In the genomic region with DNA sequence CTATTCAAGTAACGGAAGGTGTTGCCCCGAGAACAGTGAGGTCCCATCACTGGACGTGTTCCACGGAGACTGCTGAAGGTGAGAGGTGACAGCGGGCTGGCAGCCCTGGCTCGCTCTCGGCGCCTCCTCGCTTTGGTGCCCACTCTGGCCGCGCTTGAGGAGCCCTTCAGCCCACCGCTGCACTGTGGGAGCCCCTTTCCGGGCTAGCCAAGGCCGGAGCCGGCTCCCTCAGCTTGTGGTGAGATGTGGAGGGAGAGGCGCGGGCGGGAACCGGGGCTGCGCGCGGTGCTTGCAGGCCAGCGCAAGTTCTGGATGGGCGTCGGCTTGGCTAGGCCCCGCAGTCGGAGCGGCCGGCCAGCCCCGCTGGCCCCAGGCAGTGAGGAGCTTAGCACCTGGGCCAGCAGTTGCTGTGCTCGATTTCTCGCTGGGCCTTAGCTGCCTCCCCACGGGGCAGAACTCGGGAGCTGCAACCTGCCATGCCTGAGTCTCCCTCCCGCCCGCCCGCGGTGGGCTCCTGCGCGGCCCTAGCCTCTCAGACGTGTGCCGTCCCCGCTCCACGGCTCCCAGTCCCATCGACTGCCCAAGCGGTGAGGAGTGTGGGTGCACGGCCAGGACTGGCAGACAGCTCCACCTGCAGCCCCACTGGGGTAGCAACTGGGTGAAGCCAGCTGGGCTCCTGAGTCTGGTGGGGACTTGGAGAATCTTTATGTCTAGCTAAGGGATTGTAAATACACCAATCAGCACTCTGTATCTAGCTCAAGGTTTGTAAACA, we compare ENCODE assay signal across 2 cellular contexts.
TF ChIP-seq lines count a peak whose summit lies in the region.

No MANE protein-coding gene starts in this region.

TF ChIP-seq in HCT116, 20 proteins besides CTCF, POLR2A, EP300 and RAD21:
- TF ChIP-seq, protein P1, sequence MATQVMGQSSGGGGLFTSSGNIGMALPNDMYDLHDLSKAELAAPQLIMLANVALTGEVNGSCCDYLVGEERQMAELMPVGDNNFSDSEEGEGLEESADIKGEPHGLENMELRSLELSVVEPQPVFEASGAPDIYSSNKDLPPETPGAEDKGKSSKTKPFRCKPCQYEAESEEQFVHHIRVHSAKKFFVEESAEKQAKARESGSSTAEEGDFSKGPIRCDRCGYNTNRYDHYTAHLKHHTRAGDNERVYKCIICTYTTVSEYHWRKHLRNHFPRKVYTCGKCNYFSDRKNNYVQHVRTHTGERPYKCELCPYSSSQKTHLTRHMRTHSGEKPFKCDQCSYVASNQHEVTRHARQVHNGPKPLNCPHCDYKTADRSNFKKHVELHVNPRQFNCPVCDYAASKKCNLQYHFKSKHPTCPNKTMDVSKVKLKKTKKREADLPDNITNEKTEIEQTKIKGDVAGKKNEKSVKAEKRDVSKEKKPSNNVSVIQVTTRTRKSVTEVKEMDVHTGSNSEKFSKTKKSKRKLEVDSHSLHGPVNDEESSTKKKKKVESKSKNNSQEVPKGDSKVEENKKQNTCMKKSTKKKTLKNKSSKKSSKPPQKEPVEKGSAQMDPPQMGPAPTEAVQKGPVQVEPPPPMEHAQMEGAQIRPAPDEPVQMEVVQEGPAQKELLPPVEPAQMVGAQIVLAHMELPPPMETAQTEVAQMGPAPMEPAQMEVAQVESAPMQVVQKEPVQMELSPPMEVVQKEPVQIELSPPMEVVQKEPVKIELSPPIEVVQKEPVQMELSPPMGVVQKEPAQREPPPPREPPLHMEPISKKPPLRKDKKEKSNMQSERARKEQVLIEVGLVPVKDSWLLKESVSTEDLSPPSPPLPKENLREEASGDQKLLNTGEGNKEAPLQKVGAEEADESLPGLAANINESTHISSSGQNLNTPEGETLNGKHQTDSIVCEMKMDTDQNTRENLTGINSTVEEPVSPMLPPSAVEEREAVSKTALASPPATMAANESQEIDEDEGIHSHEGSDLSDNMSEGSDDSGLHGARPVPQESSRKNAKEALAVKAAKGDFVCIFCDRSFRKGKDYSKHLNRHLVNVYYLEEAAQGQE (IDR thresholded peaks at IDR 0.05; ENCODE audit: low read depth), result no peak
- TF ChIP-seq JUND (IDR thresholded peaks at IDR 0.05) (no peak), EZH2phosphoT487 (IDR thresholded peaks at IDR 0.05; ENCODE audit: borderline replicate concordance) (no peak)
- TF ChIP-seq, protein P2, sequence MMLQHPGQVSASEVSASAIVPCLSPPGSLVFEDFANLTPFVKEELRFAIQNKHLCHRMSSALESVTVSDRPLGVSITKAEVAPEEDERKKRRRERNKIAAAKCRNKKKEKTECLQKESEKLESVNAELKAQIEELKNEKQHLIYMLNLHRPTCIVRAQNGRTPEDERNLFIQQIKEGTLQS (IDR thresholded peaks at IDR 0.05), result no peak

TF ChIP-seq in WTC11, 78 proteins besides CTCF, POLR2A, EP300 and RAD21 (continued from another document):
- TF ChIP-seq, protein P3, sequence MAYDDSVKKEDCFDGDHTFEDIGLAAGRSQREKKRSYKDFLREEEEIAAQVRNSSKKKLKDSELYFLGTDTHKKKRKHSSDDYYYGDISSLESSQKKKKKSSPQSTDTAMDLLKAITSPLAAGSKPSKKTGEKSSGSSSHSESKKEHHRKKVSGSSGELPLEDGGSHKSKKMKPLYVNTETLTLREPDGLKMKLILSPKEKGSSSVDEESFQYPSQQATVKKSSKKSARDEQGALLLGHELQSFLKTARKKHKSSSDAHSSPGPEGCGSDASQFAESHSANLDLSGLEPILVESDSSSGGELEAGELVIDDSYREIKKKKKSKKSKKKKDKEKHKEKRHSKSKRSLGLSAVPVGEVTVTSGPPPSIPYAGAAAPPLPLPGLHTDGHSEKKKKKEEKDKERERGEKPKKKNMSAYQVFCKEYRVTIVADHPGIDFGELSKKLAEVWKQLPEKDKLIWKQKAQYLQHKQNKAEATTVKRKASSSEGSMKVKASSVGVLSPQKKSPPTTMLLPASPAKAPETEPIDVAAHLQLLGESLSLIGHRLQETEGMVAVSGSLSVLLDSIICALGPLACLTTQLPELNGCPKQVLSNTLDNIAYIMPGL (CRISPR knock-in tag; IDR thresholded peaks at IDR 0.05), result no peak
- TF ChIP-seq, protein P4, sequence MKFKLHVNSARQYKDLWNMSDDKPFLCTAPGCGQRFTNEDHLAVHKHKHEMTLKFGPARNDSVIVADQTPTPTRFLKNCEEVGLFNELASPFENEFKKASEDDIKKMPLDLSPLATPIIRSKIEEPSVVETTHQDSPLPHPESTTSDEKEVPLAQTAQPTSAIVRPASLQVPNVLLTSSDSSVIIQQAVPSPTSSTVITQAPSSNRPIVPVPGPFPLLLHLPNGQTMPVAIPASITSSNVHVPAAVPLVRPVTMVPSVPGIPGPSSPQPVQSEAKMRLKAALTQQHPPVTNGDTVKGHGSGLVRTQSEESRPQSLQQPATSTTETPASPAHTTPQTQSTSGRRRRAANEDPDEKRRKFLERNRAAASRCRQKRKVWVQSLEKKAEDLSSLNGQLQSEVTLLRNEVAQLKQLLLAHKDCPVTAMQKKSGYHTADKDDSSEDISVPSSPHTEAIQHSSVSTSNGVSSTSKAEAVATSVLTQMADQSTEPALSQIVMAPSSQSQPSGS (CRISPR knock-in tag; IDR thresholded peaks at IDR 0.05; ENCODE audit: borderline replicate concordance, low read depth), result no peak
- TF ChIP-seq GTF2I (CRISPR knock-in tag; conservative IDR thresholded peaks at IDR 0.05), result no peak
TF ChIP-seq in WTC11: peak in this region for 0.
